Comparison of ENCODE assay signal across 1 cellular context in the genomic region with DNA sequence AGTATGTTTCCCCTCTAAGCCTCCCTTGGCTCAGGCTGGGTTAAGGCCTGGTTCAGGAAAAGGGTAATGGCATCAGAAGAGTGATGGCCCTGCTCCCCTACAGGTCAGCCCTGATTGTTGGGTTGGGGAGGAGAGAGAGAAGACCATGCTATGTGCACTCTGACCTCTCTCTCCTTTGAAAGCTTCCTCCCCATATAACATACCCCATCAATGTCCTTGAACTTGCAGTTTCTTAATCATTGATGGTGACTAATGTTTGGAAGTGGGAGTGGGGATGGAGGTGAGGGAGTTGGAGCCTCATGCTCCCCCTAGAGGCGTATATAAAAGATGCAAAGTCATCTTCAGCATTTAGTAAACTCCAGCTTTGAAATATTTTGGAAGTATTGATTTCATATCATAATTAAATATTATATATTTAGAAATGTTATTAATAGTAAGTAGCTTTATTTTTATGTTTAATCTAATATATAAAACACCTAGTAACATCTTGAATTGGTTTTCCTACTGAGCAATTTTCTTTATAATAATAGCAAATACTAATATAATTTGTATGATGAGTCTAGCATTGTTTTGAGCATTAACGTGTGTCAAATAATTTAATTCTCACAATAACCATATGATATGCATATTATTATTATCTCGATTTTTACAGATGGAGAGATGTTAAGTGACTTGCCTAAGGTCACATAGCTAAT.
TF ChIP-seq lines count a peak whose summit lies in the region.

No MANE protein-coding gene starts in this region.

TF ChIP-seq in K562, 482 proteins besides CTCF, POLR2A, EP300 and RAD21 (continued from another document and continues in another):
- TF ChIP-seq ZFPM2 (CRISPR knock-in tag; IDR thresholded peaks at IDR 0.05) (no peak), ZNF175 (CRISPR knock-in tag; IDR thresholded peaks at IDR 0.05; ENCODE audit: low read depth) (no peak), PURB (CRISPR knock-in tag; IDR thresholded peaks at IDR 0.05; ENCODE audit: low read depth) (no peak), GMEB1 (CRISPR knock-in tag; IDR thresholded peaks at IDR 0.05) (no peak), ZFP36 (IDR thresholded peaks at IDR 0.05; ENCODE audit: low read depth, low read length, partially characterized antibody) (no peak), PHF8 (IDR thresholded peaks at IDR 0.05; ENCODE audit: borderline replicate concordance, low read length) (no peak), EWSR1 (IDR thresholded peaks at IDR 0.05; ENCODE audit: borderline replicate concordance, low read depth, partially characterized antibody) (no peak), KAT8 (IDR thresholded peaks at IDR 0.05; ENCODE audit: low read depth) (no peak), RFX5 (IDR thresholded peaks at IDR 0.05; ENCODE audit: low read depth, low read length) (no peak), NR2C1 (IDR thresholded peaks at IDR 0.05) (peak; percentile 63), NR2C1 (tag; IDR thresholded peaks at IDR 0.05) (peak; percentile 85), ATF6 (CRISPR knock-in tag; IDR thresholded peaks at IDR 0.05) (no peak), ZNF316 (IDR thresholded peaks at IDR 0.05) (peak; percentile 82), POLR2B (IDR thresholded peaks at IDR 0.05; ENCODE audit: low read depth, partially characterized antibody) (no peak), HIVEP1 (CRISPR knock-in tag; IDR thresholded peaks at IDR 0.05) (no peak), ETV6 (IDR thresholded peaks at IDR 0.05; ENCODE audit: borderline replicate concordance in 1 of 2, low read depth in 2 of 2, low read length in 1 of 2) (no peak), ETV6 (CRISPR knock-in tag; IDR thresholded peaks at IDR 0.05; ENCODE audit: borderline replicate concordance) (no peak), ADNP (tag; IDR thresholded peaks at IDR 0.05) (no peak), BHLHE40 (IDR thresholded peaks at IDR 0.05; ENCODE audit: low read length) (no peak), ZNF644 (tag; IDR thresholded peaks at IDR 0.05; ENCODE audit: low read depth) (no peak), TGIF2 (CRISPR knock-in tag; IDR thresholded peaks at IDR 0.05) (no peak), CEBPG (CRISPR knock-in tag; IDR thresholded peaks at IDR 0.05) (no peak), CEBPG (tag; conservative IDR thresholded peaks at IDR 0.05 in 1 of 2, IDR thresholded peaks at IDR 0.05 in 1 of 2) (no peak), ZNF253 (CRISPR knock-in tag; conservative IDR thresholded peaks at IDR 0.05) (no peak), GTF2E2 (tag; IDR thresholded peaks at IDR 0.05) (no peak), HNRNPUL1 (IDR thresholded peaks at IDR 0.05; ENCODE audit: low read length) (no peak), NFIX (CRISPR knock-in tag; IDR thresholded peaks at IDR 0.05; ENCODE audit: low read depth) (no peak), PHTF2 (CRISPR knock-in tag; IDR thresholded peaks at IDR 0.05) (no peak), ZNF23 (CRISPR knock-in tag; IDR thresholded peaks at IDR 0.05) (no peak), RNF2 (IDR thresholded peaks at IDR 0.05) (no peak), FOXM1 (IDR thresholded peaks at IDR 0.05; ENCODE audit: low read depth) (no peak), FOXM1 (CRISPR knock-in tag; IDR thresholded peaks at IDR 0.05; ENCODE audit: low read depth) (no peak), HCFC1 (IDR thresholded peaks at IDR 0.05; ENCODE audit: low read depth, low read length) (no peak), HNRNPL (IDR thresholded peaks at IDR 0.05; ENCODE audit: low read depth, low read length) (no peak), PPARD (CRISPR knock-in tag; IDR thresholded peaks at IDR 0.05) (no peak), FIP1L1 (IDR thresholded peaks at IDR 0.05; ENCODE audit: low read depth, low read length, poor library complexity, severe bottlenecking) (no peak), MAZ (CRISPR knock-in tag; conservative IDR thresholded peaks at IDR 0.05 in 1 of 2, IDR thresholded peaks at IDR 0.05 in 1 of 2) (no peak), HEY1 (CRISPR knock-in tag; IDR thresholded peaks at IDR 0.05; ENCODE audit: borderline replicate concordance) (no peak), THRB (CRISPR knock-in tag; conservative IDR thresholded peaks at IDR 0.05) (no peak), ZKSCAN1 (IDR thresholded peaks at IDR 0.05; ENCODE audit: low read depth, low read length) (no peak), SMARCA4 (IDR thresholded peaks at IDR 0.05) (peak; percentile 48; the same call in 1 of the 2 replicates), MYNN (IDR thresholded peaks at IDR 0.05) (no peak), MYNN (CRISPR knock-in tag; IDR thresholded peaks at IDR 0.05) (no peak), BRF1 (IDR thresholded peaks at IDR 0.05; ENCODE audit: borderline replicate concordance, extremely low read depth, insufficient read length) (no peak)
- TF ChIP-seq, protein P1, sequence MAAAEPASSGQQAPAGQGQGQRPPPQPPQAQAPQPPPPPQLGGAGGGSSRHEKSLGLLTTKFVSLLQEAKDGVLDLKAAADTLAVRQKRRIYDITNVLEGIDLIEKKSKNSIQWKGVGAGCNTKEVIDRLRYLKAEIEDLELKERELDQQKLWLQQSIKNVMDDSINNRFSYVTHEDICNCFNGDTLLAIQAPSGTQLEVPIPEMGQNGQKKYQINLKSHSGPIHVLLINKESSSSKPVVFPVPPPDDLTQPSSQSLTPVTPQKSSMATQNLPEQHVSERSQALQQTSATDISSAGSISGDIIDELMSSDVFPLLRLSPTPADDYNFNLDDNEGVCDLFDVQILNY (CRISPR knock-in tag; IDR thresholded peaks at IDR 0.05), result no peak
- TF ChIP-seq, protein P2, sequence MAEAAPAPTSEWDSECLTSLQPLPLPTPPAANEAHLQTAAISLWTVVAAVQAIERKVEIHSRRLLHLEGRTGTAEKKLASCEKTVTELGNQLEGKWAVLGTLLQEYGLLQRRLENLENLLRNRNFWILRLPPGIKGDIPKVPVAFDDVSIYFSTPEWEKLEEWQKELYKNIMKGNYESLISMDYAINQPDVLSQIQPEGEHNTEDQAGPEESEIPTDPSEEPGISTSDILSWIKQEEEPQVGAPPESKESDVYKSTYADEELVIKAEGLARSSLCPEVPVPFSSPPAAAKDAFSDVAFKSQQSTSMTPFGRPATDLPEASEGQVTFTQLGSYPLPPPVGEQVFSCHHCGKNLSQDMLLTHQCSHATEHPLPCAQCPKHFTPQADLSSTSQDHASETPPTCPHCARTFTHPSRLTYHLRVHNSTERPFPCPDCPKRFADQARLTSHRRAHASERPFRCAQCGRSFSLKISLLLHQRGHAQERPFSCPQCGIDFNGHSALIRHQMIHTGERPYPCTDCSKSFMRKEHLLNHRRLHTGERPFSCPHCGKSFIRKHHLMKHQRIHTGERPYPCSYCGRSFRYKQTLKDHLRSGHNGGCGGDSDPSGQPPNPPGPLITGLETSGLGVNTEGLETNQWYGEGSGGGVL (CRISPR knock-in tag; IDR thresholded peaks at IDR 0.05), result no peak
- TF ChIP-seq, protein P3, sequence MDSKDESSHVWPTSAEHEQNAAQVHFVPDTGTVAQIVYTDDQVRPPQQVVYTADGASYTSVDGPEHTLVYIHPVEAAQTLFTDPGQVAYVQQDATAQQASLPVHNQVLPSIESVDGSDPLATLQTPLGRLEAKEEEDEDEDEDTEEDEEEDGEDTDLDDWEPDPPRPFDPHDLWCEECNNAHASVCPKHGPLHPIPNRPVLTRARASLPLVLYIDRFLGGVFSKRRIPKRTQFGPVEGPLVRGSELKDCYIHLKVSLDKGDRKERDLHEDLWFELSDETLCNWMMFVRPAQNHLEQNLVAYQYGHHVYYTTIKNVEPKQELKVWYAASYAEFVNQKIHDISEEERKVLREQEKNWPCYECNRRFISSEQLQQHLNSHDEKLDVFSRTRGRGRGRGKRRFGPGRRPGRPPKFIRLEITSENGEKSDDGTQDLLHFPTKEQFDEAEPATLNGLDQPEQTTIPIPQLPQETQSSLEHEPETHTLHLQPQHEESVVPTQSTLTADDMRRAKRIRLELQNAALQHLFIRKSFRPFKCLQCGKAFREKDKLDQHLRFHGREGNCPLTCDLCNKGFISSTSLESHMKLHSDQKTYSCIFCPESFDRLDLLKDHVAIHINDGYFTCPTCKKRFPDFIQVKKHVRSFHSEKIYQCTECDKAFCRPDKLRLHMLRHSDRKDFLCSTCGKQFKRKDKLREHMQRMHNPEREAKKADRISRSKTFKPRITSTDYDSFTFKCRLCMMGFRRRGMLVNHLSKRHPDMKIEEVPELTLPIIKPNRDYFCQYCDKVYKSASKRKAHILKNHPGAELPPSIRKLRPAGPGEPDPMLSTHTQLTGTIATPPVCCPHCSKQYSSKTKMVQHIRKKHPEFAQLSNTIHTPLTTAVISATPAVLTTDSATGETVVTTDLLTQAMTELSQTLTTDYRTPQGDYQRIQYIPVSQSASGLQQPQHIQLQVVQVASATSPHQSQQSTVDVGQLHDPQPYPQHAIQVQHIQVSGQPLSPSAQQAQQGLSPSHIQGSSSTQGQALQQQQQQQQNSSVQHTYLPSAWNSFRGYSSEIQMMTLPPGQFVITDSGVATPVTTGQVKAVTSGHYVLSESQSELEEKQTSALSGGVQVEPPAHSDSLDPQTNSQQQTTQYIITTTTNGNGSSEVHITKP (IDR thresholded peaks at IDR 0.05; ENCODE audit: partially characterized antibody), result no peak
- TF ChIP-seq, protein P4, sequence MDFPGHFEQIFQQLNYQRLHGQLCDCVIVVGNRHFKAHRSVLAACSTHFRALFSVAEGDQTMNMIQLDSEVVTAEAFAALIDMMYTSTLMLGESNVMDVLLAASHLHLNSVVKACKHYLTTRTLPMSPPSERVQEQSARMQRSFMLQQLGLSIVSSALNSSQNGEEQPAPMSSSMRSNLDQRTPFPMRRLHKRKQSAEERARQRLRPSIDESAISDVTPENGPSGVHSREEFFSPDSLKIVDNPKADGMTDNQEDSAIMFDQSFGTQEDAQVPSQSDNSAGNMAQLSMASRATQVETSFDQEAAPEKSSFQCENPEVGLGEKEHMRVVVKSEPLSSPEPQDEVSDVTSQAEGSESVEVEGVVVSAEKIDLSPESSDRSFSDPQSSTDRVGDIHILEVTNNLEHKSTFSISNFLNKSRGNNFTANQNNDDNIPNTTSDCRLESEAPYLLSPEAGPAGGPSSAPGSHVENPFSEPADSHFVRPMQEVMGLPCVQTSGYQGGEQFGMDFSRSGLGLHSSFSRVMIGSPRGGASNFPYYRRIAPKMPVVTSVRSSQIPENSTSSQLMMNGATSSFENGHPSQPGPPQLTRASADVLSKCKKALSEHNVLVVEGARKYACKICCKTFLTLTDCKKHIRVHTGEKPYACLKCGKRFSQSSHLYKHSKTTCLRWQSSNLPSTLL (IDR thresholded peaks at IDR 0.05), result no peak
- TF ChIP-seq, protein P5, sequence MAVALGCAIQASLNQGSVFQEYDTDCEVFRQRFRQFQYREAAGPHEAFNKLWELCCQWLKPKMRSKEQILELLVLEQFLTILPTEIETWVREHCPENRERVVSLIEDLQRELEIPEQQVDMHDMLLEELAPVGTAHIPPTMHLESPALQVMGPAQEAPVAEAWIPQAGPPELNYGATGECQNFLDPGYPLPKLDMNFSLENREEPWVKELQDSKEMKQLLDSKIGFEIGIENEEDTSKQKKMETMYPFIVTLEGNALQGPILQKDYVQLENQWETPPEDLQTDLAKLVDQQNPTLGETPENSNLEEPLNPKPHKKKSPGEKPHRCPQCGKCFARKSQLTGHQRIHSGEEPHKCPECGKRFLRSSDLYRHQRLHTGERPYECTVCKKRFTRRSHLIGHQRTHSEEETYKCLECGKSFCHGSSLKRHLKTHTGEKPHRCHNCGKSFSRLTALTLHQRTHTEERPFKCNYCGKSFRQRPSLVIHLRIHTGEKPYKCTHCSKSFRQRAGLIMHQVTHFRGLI (CRISPR knock-in tag; IDR thresholded peaks at IDR 0.05), result no peak
- TF ChIP-seq, protein P6, sequence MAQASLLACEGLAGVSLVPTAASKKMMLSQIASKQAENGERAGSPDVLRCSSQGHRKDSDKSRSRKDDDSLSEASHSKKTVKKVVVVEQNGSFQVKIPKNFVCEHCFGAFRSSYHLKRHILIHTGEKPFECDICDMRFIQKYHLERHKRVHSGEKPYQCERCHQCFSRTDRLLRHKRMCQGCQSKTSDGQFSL (CRISPR knock-in tag; IDR thresholded peaks at IDR 0.05), result no peak
- TF ChIP-seq, protein P6 (tag; IDR thresholded peaks at IDR 0.05), result no peak
